2 cellular contexts compared by ENCODE assay signal in the genomic region with DNA sequence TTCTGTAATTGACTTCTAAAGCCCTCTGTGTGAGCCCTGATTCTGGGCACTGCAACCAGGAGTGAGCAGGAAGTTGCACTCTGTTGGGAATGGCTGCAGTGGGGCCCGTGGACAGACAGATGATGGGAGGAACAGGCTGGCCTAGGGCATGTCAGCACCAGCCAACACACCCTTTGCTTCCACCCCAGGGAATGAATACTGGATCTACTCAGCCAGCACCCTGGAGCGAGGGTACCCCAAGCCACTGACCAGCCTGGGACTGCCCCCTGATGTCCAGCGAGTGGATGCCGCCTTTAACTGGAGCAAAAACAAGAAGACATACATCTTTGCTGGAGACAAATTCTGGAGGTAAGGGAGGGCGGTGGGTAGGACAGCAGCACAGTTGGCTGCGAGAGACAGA.
TF ChIP-seq lines count a peak whose summit lies in the region.

No MANE protein-coding gene starts in this region.

TF ChIP-seq in SK-N-SH, 30 proteins besides CTCF, POLR2A, EP300 and RAD21:
- TF ChIP-seq RCOR1 (IDR thresholded peaks at IDR 0.05; ENCODE audit: low read length) (no peak), CHD2 (IDR thresholded peaks at IDR 0.05; ENCODE audit: low read length, partially characterized antibody) (no peak), GATA2 (CRISPR knock-in tag; IDR thresholded peaks at IDR 0.05) (no peak), FOSL2 (IDR thresholded peaks at IDR 0.05; ENCODE audit: borderline replicate concordance, low read depth) (no peak), MXI1 (IDR thresholded peaks at IDR 0.05; ENCODE audit: low read depth, low read length) (no peak), FOXM1 (IDR thresholded peaks at IDR 0.05; ENCODE audit: low read depth) (no peak), MEF2A (IDR thresholded peaks at IDR 0.05; ENCODE audit: borderline replicate concordance, low read depth) (no peak), FOXJ3 (CRISPR knock-in tag; IDR thresholded peaks at IDR 0.05) (no peak), RFX5 (IDR thresholded peaks at IDR 0.05; ENCODE audit: low read length) (no peak)
- TF ChIP-seq, protein P1, sequence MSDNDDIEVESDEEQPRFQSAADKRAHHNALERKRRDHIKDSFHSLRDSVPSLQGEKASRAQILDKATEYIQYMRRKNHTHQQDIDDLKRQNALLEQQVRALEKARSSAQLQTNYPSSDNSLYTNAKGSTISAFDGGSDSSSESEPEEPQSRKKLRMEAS (IDR thresholded peaks at IDR 0.05; ENCODE audit: low read depth) = no peak
- TF ChIP-seq, protein P2, sequence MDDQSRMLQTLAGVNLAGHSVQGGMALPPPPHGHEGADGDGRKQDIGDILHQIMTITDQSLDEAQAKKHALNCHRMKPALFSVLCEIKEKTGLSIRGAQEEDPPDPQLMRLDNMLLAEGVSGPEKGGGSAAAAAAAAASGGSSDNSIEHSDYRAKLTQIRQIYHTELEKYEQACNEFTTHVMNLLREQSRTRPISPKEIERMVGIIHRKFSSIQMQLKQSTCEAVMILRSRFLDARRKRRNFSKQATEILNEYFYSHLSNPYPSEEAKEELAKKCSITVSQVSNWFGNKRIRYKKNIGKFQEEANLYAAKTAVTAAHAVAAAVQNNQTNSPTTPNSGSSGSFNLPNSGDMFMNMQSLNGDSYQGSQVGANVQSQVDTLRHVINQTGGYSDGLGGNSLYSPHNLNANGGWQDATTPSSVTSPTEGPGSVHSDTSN (IDR thresholded peaks at IDR 0.05) = no peak
- TF ChIP-seq, protein P3, sequence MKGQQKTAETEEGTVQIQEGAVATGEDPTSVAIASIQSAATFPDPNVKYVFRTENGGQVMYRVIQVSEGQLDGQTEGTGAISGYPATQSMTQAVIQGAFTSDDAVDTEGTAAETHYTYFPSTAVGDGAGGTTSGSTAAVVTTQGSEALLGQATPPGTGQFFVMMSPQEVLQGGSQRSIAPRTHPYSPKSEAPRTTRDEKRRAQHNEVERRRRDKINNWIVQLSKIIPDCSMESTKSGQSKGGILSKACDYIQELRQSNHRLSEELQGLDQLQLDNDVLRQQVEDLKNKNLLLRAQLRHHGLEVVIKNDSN (IDR thresholded peaks at IDR 0.05; ENCODE audit: borderline replicate concordance, low read depth) = no peak
- TF ChIP-seq, protein P4, sequence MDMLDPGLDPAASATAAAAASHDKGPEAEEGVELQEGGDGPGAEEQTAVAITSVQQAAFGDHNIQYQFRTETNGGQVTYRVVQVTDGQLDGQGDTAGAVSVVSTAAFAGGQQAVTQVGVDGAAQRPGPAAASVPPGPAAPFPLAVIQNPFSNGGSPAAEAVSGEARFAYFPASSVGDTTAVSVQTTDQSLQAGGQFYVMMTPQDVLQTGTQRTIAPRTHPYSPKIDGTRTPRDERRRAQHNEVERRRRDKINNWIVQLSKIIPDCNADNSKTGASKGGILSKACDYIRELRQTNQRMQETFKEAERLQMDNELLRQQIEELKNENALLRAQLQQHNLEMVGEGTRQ (IDR thresholded peaks at IDR 0.05; ENCODE audit: borderline replicate concordance, low read depth, low read length) = no peak

TF ChIP-seq in SK-N-SH treated with all-trans-retinoic acid at 6 μM for 48 hours, 23 proteins besides CTCF, POLR2A, EP300 and RAD21:
- TF ChIP-seq, protein P5, sequence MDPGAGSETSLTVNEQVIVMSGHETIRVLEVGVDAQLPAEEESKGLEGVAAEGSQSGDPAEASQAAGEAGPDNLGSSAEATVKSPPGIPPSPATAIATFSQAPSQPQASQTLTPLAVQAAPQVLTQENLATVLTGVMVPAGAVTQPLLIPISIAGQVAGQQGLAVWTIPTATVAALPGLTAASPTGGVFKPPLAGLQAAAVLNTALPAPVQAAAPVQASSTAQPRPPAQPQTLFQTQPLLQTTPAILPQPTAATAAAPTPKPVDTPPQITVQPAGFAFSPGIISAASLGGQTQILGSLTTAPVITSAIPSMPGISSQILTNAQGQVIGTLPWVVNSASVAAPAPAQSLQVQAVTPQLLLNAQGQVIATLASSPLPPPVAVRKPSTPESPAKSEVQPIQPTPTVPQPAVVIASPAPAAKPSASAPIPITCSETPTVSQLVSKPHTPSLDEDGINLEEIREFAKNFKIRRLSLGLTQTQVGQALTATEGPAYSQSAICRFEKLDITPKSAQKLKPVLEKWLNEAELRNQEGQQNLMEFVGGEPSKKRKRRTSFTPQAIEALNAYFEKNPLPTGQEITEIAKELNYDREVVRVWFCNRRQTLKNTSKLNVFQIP (CRISPR knock-in tag; IDR thresholded peaks at IDR 0.05; ENCODE audit: borderline replicate concordance, low read depth) = no peak
- TF ChIP-seq ISL1 (CRISPR knock-in tag; IDR thresholded peaks at IDR 0.05) (no peak), ZFP30 (CRISPR knock-in tag; IDR thresholded peaks at IDR 0.05) (no peak), OSR1 (CRISPR knock-in tag; IDR thresholded peaks at IDR 0.05) (no peak), GLIS3 (CRISPR knock-in tag; IDR thresholded peaks at IDR 0.05) (no peak)
